In genomic region chr7:150355666-150356059, GRCh38 we compare ENCODE assay signal across 21 cellular contexts. TPM values are rescaled to one million over a fixed set of nuclear protein-coding genes. Genes with fewer than 3 reads are reported as not detected.
DNase-seq lines count a peak whose midpoint lies in the region; ATAC-seq, FAIRE-seq and TF ChIP-seq lines count a peak whose summit lies in the region.
"Had no signal": no experiment of that assay in that cellular context is flagged by ENCODE, and none has a peak within 500 bp of the region (broad histone marks: within the 10 kb centered on the region; RNA-seq: fewer than 3 reads in every experiment).

No MANE protein-coding gene starts in this region.

- H3K27ac ChIP-seq in ACC112 (ENCODE audit: low read depth, low read length): no peak overlapping the region
- peak overlapping the region; percentile 8 for H3K27ac ChIP-seq in colonic mucosa
- H3K27ac ChIP-seq in pancreas: peak overlapping the region; percentile 6 to 73 (median 56)
- H3K27ac ChIP-seq: hepatocyte, neutrophil had no signal

- peak overlapping the region in 2 of 3 donors; percentile 24 to 31 for H3K27ac Mint-ChIP-seq in IgD-negative memory B cell
- no peak overlapping the region for H3K27ac Mint-ChIP-seq in natural killer cell treated with Interleukin-12 subunit alpha and Interleukin-12 subunit beta and Interleukin-15 and Interleukin-18, amount 100 ng/mL, for 72 hours
- H3K27ac Mint-ChIP-seq: activated naive CD4-positive, alpha-beta T cell treated with anti-CD3 and anti-CD28 coated beads for 36 hours; stimulated activated naive CD8-positive, alpha-beta T cell treated with anti-CD3 and anti-CD28 coated beads, Interleukin-15, Interleukin-2, amounts not matched to agents 100 ng/mL and 50 ng/mL, for 24 hours; type B pancreatic cell had no signal

- WGBS in pancreas, 2 donors: 68 to 85% methylated on average over 1 of the region's 1 CpG

- H3K36me3 ChIP-seq in ACC112 (ENCODE audit: insufficient read depth, low read length): no peaks in the 10 kb centered on the region
- H3K36me3 ChIP-seq in colonic mucosa: no peaks in the 10 kb centered on the region
- no peaks in the 10 kb centered on the region for H3K36me3 ChIP-seq in pancreas
- H3K36me3 ChIP-seq: neutrophil had no signal

- DNase-seq in colonic mucosa (no peak), pancreas (no peak), COR-L47 (lab: John Stamatoyannopoulos, UW) (no peak), D341Med (ENCODE audit: low spot score) (no peak), NCI-H510A treated with DMSO at 0.1 percent for 48 hours (lab: John Stamatoyannopoulos, UW) (no peak)
- DNase-seq in natural killer cell treated with Interleukin-12 subunit alpha and Interleukin-12 subunit beta and Interleukin-15 and Interleukin-18, amount 100 ng/mL, for 72 hours (ENCODE audit: low spot score): no peak
- DNase-seq: activated CD4-positive, alpha-beta T cell treated with anti-CD3 and anti-CD28 coated beads for 1 hour; activated T-cell treated with anti-CD3 and anti-CD28 coated beads, Interleukin-2, amount 50 U/mL, for 48 hours; stimulated activated CD4-positive, alpha-beta T cell treated with anti-CD3 and anti-CD28 coated beads, Interleukin-12 subunit alpha, Interleukin-12 subunit beta, amount 100 ng/mL, for 4 hours; stimulated activated CD4-positive, alpha-beta T cell treated with anti-CD3 and anti-CD28 coated beads, Interleukin-4, amount 100 ng/mL, for 4 hours had no signal

- H3K4me1 Mint-ChIP-seq in IgD-negative memory B cell: peaks cover 11 to 13% (median 12%) of the 10 kb centered on the region in 3 donors
- peaks cover 32 to 35% of the 10 kb centered on the region in 2 donors for H3K4me1 Mint-ChIP-seq in natural killer cell treated with Interleukin-12 subunit alpha and Interleukin-12 subunit beta and Interleukin-15 and Interleukin-18, amount 100 ng/mL, for 72 hours (ENCODE audit: low read depth in 2 of 2)

- H3K9me3 ChIP-seq in colonic mucosa: no peaks in the 10 kb centered on the region
- H3K9me3 ChIP-seq in pancreas: no peaks in the 10 kb centered on the region
- H3K9me3 ChIP-seq: neutrophil had no signal

- peak overlapping the region; percentile 94 for H2AFZ ChIP-seq in ACC112 (ENCODE audit: low read length, unreplicated experiment)
- H2AFZ ChIP-seq: hepatocyte had no signal

- peak overlapping the region in 1 of 2 donors; percentile 4 for H3K9ac ChIP-seq in colonic mucosa (ENCODE audit: low read depth in 2 of 2, low read length in 2 of 2)

- no peaks in the 10 kb centered on the region for H3K27me3 Mint-ChIP-seq in IgD-negative memory B cell
- H3K27me3 Mint-ChIP-seq in natural killer cell treated with Interleukin-12 subunit alpha and Interleukin-12 subunit beta and Interleukin-15 and Interleukin-18, amount 100 ng/mL, for 72 hours: no peaks in the 10 kb centered on the region
- H3K27me3 Mint-ChIP-seq: stimulated activated naive CD8-positive, alpha-beta T cell treated with anti-CD3 and anti-CD28 coated beads, Interleukin-15, Interleukin-2, amounts not matched to agents 100 ng/mL and 50 ng/mL, for 24 hours; type B pancreatic cell had no signal

- H3K4me3 ChIP-seq in ACC112 (ENCODE audit: low read depth, low read length) (no peak overlapping the region), colonic mucosa (no peak overlapping the region), pancreas (no peak overlapping the region)
- H3K4me3 ChIP-seq: hepatocyte had no signal

- H3K27me3 ChIP-seq in ACC112 (ENCODE audit: insufficient read depth, low read length): peaks cover 4% of the 10 kb centered on the region; the same call in 1 of the 2 replicates
- no peaks in the 10 kb centered on the region for H3K27me3 ChIP-seq in colonic mucosa
- H3K27me3 ChIP-seq in pancreas: no peaks in the 10 kb centered on the region
- H3K27me3 ChIP-seq: hepatocyte, neutrophil had no signal

- no peaks in the 10 kb centered on the region for H3K36me3 Mint-ChIP-seq in IgD-negative memory B cell
- H3K36me3 Mint-ChIP-seq in natural killer cell treated with Interleukin-12 subunit alpha and Interleukin-12 subunit beta and Interleukin-15 and Interleukin-18, amount 100 ng/mL, for 72 hours: peaks cover 5% of the 10 kb centered on the region
- H3K36me3 Mint-ChIP-seq: CD4-positive, CD25-positive, alpha-beta regulatory T cell; type B pancreatic cell had no signal

- peak in 2 of 4 donors; percentile 3 to 9 for ATAC-seq in pancreas
- ATAC-seq in natural killer cell treated with Interleukin-12 subunit alpha and Interleukin-12 subunit beta and Interleukin-15 and Interleukin-18, amount 100 ng/mL, for 72 hours: no peak

- no peaks in the 10 kb centered on the region for H3K79me2 ChIP-seq in ACC112 (ENCODE audit: control insufficient read depth, insufficient read depth, low read length, unreplicated experiment)
- H3K79me2 ChIP-seq: hepatocyte had no signal

- H3K4me1 ChIP-seq in ACC112 (ENCODE audit: control insufficient read depth, insufficient read depth, low read length, unreplicated experiment) (no peaks in the 10 kb centered on the region), colonic mucosa (no peaks in the 10 kb centered on the region), pancreas (peaks cover 5 to 11% (median 7%) of the 10 kb centered on the region in 3 donors)

- TF ChIP-seq CTCF in colonic mucosa (IDR thresholded peaks at IDR 0.05) (no peak), pancreas (IDR thresholded peaks at IDR 0.05) (no peak)

- no peak overlapping the region for H3K4me3 Mint-ChIP-seq in IgD-negative memory B cell
- no peak overlapping the region for H3K4me3 Mint-ChIP-seq in natural killer cell treated with Interleukin-12 subunit alpha and Interleukin-12 subunit beta and Interleukin-15 and Interleukin-18, amount 100 ng/mL, for 72 hours
- H3K4me3 Mint-ChIP-seq: activated naive CD4-positive, alpha-beta T cell treated with anti-CD3 and anti-CD28 coated beads for 36 hours; stimulated activated naive CD8-positive, alpha-beta T cell treated with anti-CD3 and anti-CD28 coated beads, Interleukin-15, Interleukin-2, amounts not matched to agents 100 ng/mL and 50 ng/mL, for 24 hours; type B pancreatic cell had no signal

- intact Hi-C loops in colonic mucosa (cut with DNase I) (no loop called here), pancreas (cut with DNase I) (no loop called here)

- FAIRE-seq in pancreas (lab: Jason Lieb, UNC): no peak
- FAIRE-seq: astrocyte had no signal

- H3K9me3 Mint-ChIP-seq in IgD-negative memory B cell: no peaks in the 10 kb centered on the region
- peaks cover 9% of the 10 kb centered on the region for H3K9me3 Mint-ChIP-seq in natural killer cell treated with Interleukin-12 subunit alpha and Interleukin-12 subunit beta and Interleukin-15 and Interleukin-18, amount 100 ng/mL, for 72 hours
- H3K9me3 Mint-ChIP-seq: activated naive CD4-positive, alpha-beta T cell treated with anti-CD3 and anti-CD28 coated beads for 36 hours; type B pancreatic cell had no signal

RNA-seq across cellular contexts. Expression of gene REPIN1, which starts 13.0 kb away (rescaled TPM):
- polyA plus RNA-seq in IgD-negative memory B cell (118 TPM), pancreas (10 to 100 TPM; 57.5 to 78.8 TPM)
- total RNA-seq in colonic mucosa (100 to 1,000 TPM; 189 to 304 TPM), pancreas (10 to 100 TPM; 48.1 to 76.3 (median 63.2) TPM)
- 10 to 100 TPM; 53.9 to 84.2 TPM for total RNA-seq in natural killer cell treated with Interleukin-12 subunit alpha and Interleukin-12 subunit beta and Interleukin-15 and Interleukin-18, amount 100 ng/mL, for 72 hours

RNA-seq across cellular contexts. Expression of gene RARRES2, which starts 14.2 kb away (rescaled TPM):
- polyA plus RNA-seq in IgD-negative memory B cell: not detected
- total RNA-seq in colonic mucosa: 100 to 1,000 TPM in 1 of 2 donors, 10 to 100 TPM in 1; 86.7 to 122 TPM
- total RNA-seq in pancreas: 100 to 1,000 TPM; 125 to 408 (median 236) TPM
- polyA plus RNA-seq in pancreas: 100 to 1,000 TPM; 184 to 246 TPM
- not detected for total RNA-seq in natural killer cell treated with Interleukin-12 subunit alpha and Interleukin-12 subunit beta and Interleukin-15 and Interleukin-18, amount 100 ng/mL, for 72 hours
- total RNA-seq: activated naive CD4-positive, alpha-beta T cell treated with anti-CD3 and anti-CD28 coated beads for 36 hours; CD4-positive, CD25-positive, alpha-beta regulatory T cell; mononuclear cell had no signal
- polyA plus RNA-seq: CD4-positive, CD25-positive, alpha-beta regulatory T cell had no signal

RNA-seq across cellular contexts. Expression of gene ZNF775, which starts 23.5 kb away (rescaled TPM):
- polyA plus RNA-seq in IgD-negative memory B cell: 5.1 TPM
- total RNA-seq in colonic mucosa: 10 to 100 TPM; 11.0 to 11.3 TPM
- total RNA-seq in pancreas: 1 to 10 TPM; 2.0 to 3.9 (median 2.8) TPM
- polyA plus RNA-seq in pancreas: 1 to 10 TPM; 3.2 to 7.4 TPM
- total RNA-seq in natural killer cell treated with Interleukin-12 subunit alpha and Interleukin-12 subunit beta and Interleukin-15 and Interleukin-18, amount 100 ng/mL, for 72 hours: 1 to 10 TPM; 4.0 to 5.1 TPM

RNA-seq across cellular contexts. Expression of gene ACTR3C, which starts 32.3 kb away (rescaled TPM):
- polyA plus RNA-seq in IgD-negative memory B cell (5.2 TPM), pancreas (10 to 100 TPM in 1 of 2 donors, 1 to 10 TPM in 1; 9.0 to 10.9 TPM)
- total RNA-seq in colonic mucosa (10 to 100 TPM; 17.6 to 29.6 TPM), pancreas (10 to 100 TPM; 12.3 to 26.5 (median 17.7) TPM)
- total RNA-seq in natural killer cell treated with Interleukin-12 subunit alpha and Interleukin-12 subunit beta and Interleukin-15 and Interleukin-18, amount 100 ng/mL, for 72 hours: 10 to 100 TPM in 1 of 2 donors, 1 to 10 TPM in 1; 2.9 to 12.6 TPM

RNA-seq across cellular contexts. Expression of gene LRRC61, which starts 32.5 kb away (rescaled TPM):
- 29.1 TPM for polyA plus RNA-seq in IgD-negative memory B cell
- total RNA-seq in colonic mucosa: 10 to 100 TPM; 11.4 to 15.1 TPM
- 10 to 100 TPM in 1 of 6 donors, 1 to 10 TPM in 5; 7.1 to 10.3 (median 8.8) TPM for total RNA-seq in pancreas
- polyA plus RNA-seq in pancreas: 10 to 100 TPM in 1 of 2 donors, 1 to 10 TPM in 1; 7.1 to 11.2 TPM
- total RNA-seq in natural killer cell treated with Interleukin-12 subunit alpha and Interleukin-12 subunit beta and Interleukin-15 and Interleukin-18, amount 100 ng/mL, for 72 hours: 10 to 100 TPM; 16.1 to 27.1 TPM
- total RNA-seq: G401 had no signal

Comparison
In these comparisons a context has a peak if more than half of its experiments do, and no peak if none do; other contexts are left out.
1. H3K27ac Mint-ChIP-seq: peak in IgD-negative memory B cell (2 of 3); none in natural killer cell treated with Interleukin-12 subunit alpha and Interleukin-12 subunit beta and Interleukin-15 and Interleukin-18, amount 100 ng/mL, for 72 hours (0 of 2).
2. RNA of gene RARRES2, which starts 14.2 kb away (total RNA-seq): 125 to 408 TPM in pancreas and 86.7 to 122 TPM in colonic mucosa; not detected in natural killer cell treated with Interleukin-12 subunit alpha and Interleukin-12 subunit beta and Interleukin-15 and Interleukin-18, amount 100 ng/mL, for 72 hours; every median in the first group is over 10 times any median in the second.